Comparison of ENCODE assay signal across 23 cellular contexts in genomic region chr1:47915677-47916353, GRCh38.
A peak's percentile ranks its signal among the peaks of the same experiment; 100 is the strongest.
DNase-seq lines count a peak whose midpoint lies in the region; ATAC-seq and TF ChIP-seq lines count a peak whose summit lies in the region.
"Had no signal": no experiment of that assay in that cellular context is flagged by ENCODE, and none has a peak within 500 bp of the region (broad histone marks: within the 10 kb centered on the region; RNA-seq: fewer than 3 reads in every experiment).

No MANE protein-coding gene starts in this region.

- H3K27me3 Mint-ChIP-seq in WTC11 (ENCODE audit: low read depth) = no peaks in the 10 kb centered on the region
- H3K27me3 Mint-ChIP-seq: activated CD4-positive, alpha-beta memory T cell treated with anti-CD3 and anti-CD28 coated beads, Interleukin-2, amount 10 ng/mL, durations not matched to agents 7 days and 5 days had no signal

- peak overlapping the region; percentile 16; the same call in 1 of the 2 replicates for H3K27ac Mint-ChIP-seq in WTC11
- H3K27ac Mint-ChIP-seq: activated CD4-positive, alpha-beta memory T cell treated with anti-CD3 and anti-CD28 coated beads, Interleukin-2, amount 10 ng/mL, durations not matched to agents 7 days and 5 days had no signal

- H3K9me3 Mint-ChIP-seq in WTC11 = no peaks in the 10 kb centered on the region
- H3K9me3 Mint-ChIP-seq: activated CD4-positive, alpha-beta memory T cell treated with anti-CD3 and anti-CD28 coated beads, Interleukin-2, amount 10 ng/mL, durations not matched to agents 7 days and 5 days; CD8-positive, alpha-beta memory T cell had no signal

- TF ChIP-seq CTCF in WTC11 (IDR thresholded peaks at IDR 0.05) (no peak), GM10248 (IDR thresholded peaks at IDR 0.05; ENCODE audit: control extremely low read depth, extremely low read depth, low read depth, missing control alignments) (no peak)

- ATAC-seq in WTC11 (peak; percentile 53), esophagus mucosa (no peak)
- ATAC-seq: activated CD4-positive, CD25-positive, alpha-beta regulatory T cell treated with anti-CD3 and anti-CD28 coated beads, Interleukin-2, amount 50 U/mL, for 24 hours; body of pancreas; left cardiac atrium; upper lobe of right lung had no signal

- H3K36me3 Mint-ChIP-seq in WTC11 = no peaks in the 10 kb centered on the region
- H3K36me3 Mint-ChIP-seq: CD8-positive, alpha-beta memory T cell had no signal

- no peak overlapping the region for H3K4me3 Mint-ChIP-seq in WTC11
- H3K4me3 Mint-ChIP-seq: activated CD4-positive, alpha-beta memory T cell treated with anti-CD3 and anti-CD28 coated beads, Interleukin-2, amount 10 ng/mL, durations not matched to agents 7 days and 5 days; CD8-positive, alpha-beta memory T cell had no signal

- POLR2A ChIA-PET in WTC11 (lab: Charles Lee) = interaction anchor here (0.6 kb wide), 1 partner anchor 19 kb away, joined by 4 read pairs; no protein-coding TSS in a partner anchor
- POLR2A ChIA-PET in GM10248 (lab: Yijun Ruan, JAX) = no interaction called here

- CTCF ChIA-PET in WTC11 (lab: Charles Lee) = interaction anchor here (1.2 kb wide), 1 partner anchor 145 kb away, joined by 4 read pairs; no protein-coding TSS in a partner anchor
- CTCF ChIA-PET in GM10248 (lab: Yijun Ruan, JAX) = interaction anchor here (1.3 kb wide), 1 partner anchor 20 kb away, joined by 3 read pairs; no protein-coding TSS in a partner anchor

- DNase-seq in NCI-H2171 treated with DMSO at 0.1 percent for 48 hours (lab: John Stamatoyannopoulos, UW) = peak; percentile 3
- no peak for DNase-seq in NCI-H2171 (lab: John Stamatoyannopoulos, UW)
- DNase-seq in NCI-H510A treated with DMSO at 0.1 percent for 48 hours (lab: John Stamatoyannopoulos, UW) = peak; percentile 48
- no peak for DNase-seq in WTC11 (ENCODE audit: low spot score)
- peak; percentile 55 for DNase-seq in retina
- DNase-seq in GM10248 (ENCODE audit: extremely low spot score) = no peak
- DNase-seq in activated effector memory CD4-positive, alpha-beta T cell treated with Interleukin-2 at 50 U/mL for 16 hours = no peak
- DNase-seq: activated CD4-positive, alpha-beta memory T cell treated with anti-CD3 and anti-CD28 coated beads, Interleukin-2, amount 10 ng/mL, durations not matched to agents 7 days and 5 days; activated effector memory CD4-positive, alpha-beta T cell treated with anti-CD3 and anti-CD28 coated beads, Interleukin-2, amount 50 U/mL, for 16 hours; body of pancreas; CD8-positive, alpha-beta memory T cell; DMS53; GDM1; GM23248; left cardiac atrium; NCI-H2029; NCI-H526 treated with DMSO at 0.1 percent for 48 hours; OCI-M1; stimulated activated CD4-positive, alpha-beta T cell treated with anti-CD3 and anti-CD28 coated beads, Interleukin-1b, Interleukin-23, amount 100 ng/mL, for 48 hours; SW 1271; upper lobe of right lung had no signal

- H3K4me1 Mint-ChIP-seq in WTC11 = peaks cover 19% of the 10 kb centered on the region
- H3K4me1 Mint-ChIP-seq: activated CD4-positive, alpha-beta memory T cell treated with anti-CD3 and anti-CD28 coated beads, Interleukin-2, amount 10 ng/mL, durations not matched to agents 7 days and 5 days; CD8-positive, alpha-beta memory T cell had no signal

TF ChIP-seq in WTC11, 78 proteins besides CTCF, POLR2A, EP300 and RAD21 (continues in another document):
- TF ChIP-seq MAX (CRISPR knock-in tag; IDR thresholded peaks at IDR 0.05) (no peak), ARID4B (CRISPR knock-in tag; IDR thresholded peaks at IDR 0.05; ENCODE audit: borderline replicate concordance) (no peak), NFATC4 (CRISPR knock-in tag; IDR thresholded peaks at IDR 0.05) (no peak), CREB1 (CRISPR knock-in tag; IDR thresholded peaks at IDR 0.05) (no peak), NR3C1 (CRISPR knock-in tag; conservative IDR thresholded peaks at IDR 0.05; ENCODE audit: low read depth) (no peak), MXD4 (CRISPR knock-in tag; IDR thresholded peaks at IDR 0.05; ENCODE audit: borderline replicate concordance) (no peak), AR (CRISPR knock-in tag; IDR thresholded peaks at IDR 0.05) (no peak), KAT7 (CRISPR knock-in tag; IDR thresholded peaks at IDR 0.05; ENCODE audit: borderline replicate concordance) (no peak), E2F5 (CRISPR knock-in tag; IDR thresholded peaks at IDR 0.05) (no peak), NR2C2 (CRISPR knock-in tag; IDR thresholded peaks at IDR 0.05) (no peak), FOXJ3 (CRISPR knock-in tag; IDR thresholded peaks at IDR 0.05; ENCODE audit: borderline replicate concordance) (no peak), ZNF121 (CRISPR knock-in tag; IDR thresholded peaks at IDR 0.05) (no peak), JUN (CRISPR knock-in tag; IDR thresholded peaks at IDR 0.05) (no peak), HMGA2 (CRISPR knock-in tag; IDR thresholded peaks at IDR 0.05) (no peak), TCF7 (CRISPR knock-in tag; IDR thresholded peaks at IDR 0.05; ENCODE audit: low read depth) (no peak), USF1 (CRISPR knock-in tag; IDR thresholded peaks at IDR 0.05) (no peak), ZNF671 (CRISPR knock-in tag; IDR thresholded peaks at IDR 0.05) (no peak)

Comparison
In these comparisons a context has a peak if more than half of its experiments do, and no peak if none do; other contexts are left out.
1. DNase-seq: peak in NCI-H2171 treated with DMSO at 0.1 percent for 48 hours (single experiment), NCI-H510A treated with DMSO at 0.1 percent for 48 hours (single experiment) and retina (single experiment); none in NCI-H2171 (single experiment), WTC11 (single experiment), GM10248 (single experiment) and activated effector memory CD4-positive, alpha-beta T cell treated with Interleukin-2 at 50 U/mL for 16 hours (single experiment).